ENCODE assay signal across 8 cellular contexts in genomic region chr15:81106560-81106959, GRCh38. TPM values are rescaled to one million over a fixed set of nuclear protein-coding genes. Genes with fewer than 3 reads are reported as not detected.
A peak's percentile ranks its signal among the peaks of the same experiment; 100 is the strongest.
DNase-seq lines count a peak whose midpoint lies in the region; ATAC-seq and TF ChIP-seq lines count a peak whose summit lies in the region.

No MANE protein-coding gene starts in this region.

- intact Hi-C loops in Caco-2 (cut with micrococcal nuclease; ENCODE audit: unreplicated experiment) = loop anchor here (1.0 to 10.0 kb wide), 4 partner anchors 110 to 298 kb away; no protein-coding TSS in a partner anchor

- no peaks in the 10 kb centered on the region for H4K20me1 ChIP-seq in neural progenitor cell (ENCODE audit: low read depth)

- H3K27me3 Mint-ChIP-seq in Caco-2 (ENCODE audit: insufficient read depth, unreplicated experiment) = peaks cover 16% of the 10 kb centered on the region
- H3K27me3 Mint-ChIP-seq in neural progenitor cell (ENCODE audit: insufficient read depth, low read depth) = peaks cover 5% of the 10 kb centered on the region

- POLR2A ChIA-PET in Caco-2 (lab: Charles Lee) = no interaction called here
- POLR2A ChIA-PET in HEK293T (lab: Yijun Ruan, JAX) = interaction anchor here (0.6 to 1.0 kb wide), 2 partner anchors 109 to 229 kb away, joined by 3 read pairs; no protein-coding TSS in a partner anchor

- no peaks in the 10 kb centered on the region for H3K4me1 Mint-ChIP-seq in Caco-2 (ENCODE audit: low read depth, unreplicated experiment)
- H3K4me1 Mint-ChIP-seq in neural progenitor cell = peaks cover 7% of the 10 kb centered on the region

- H3K27me3 ChIP-seq in Caco-2 (replicated peaks; ENCODE audit: control insufficient read depth, insufficient read depth, low read length) (no peaks in the 10 kb centered on the region; the same call in 1 of the 2 replicates), neural progenitor cell (peaks cover 2% of the 10 kb centered on the region)

- peak; percentile 41 to 46 for DNase-seq in Caco-2
- DNase-seq in HEK293T (ENCODE audit: extremely low spot score) = peak; percentile 71
- peak; percentile 48 for DNase-seq in NCI-H774 (lab: John Stamatoyannopoulos, UW)
- DNase-seq in activated T-cell treated with anti-CD3 and anti-CD28 coated beads for 24 hours (ENCODE audit: low read depth) = peak; percentile 28
- DNase-seq in fibroblast of mammary gland (ENCODE audit: low read depth) = peak; percentile 90
- peak; percentile 58 for DNase-seq in neural progenitor cell (ENCODE audit: low spot score)
- no peak for DNase-seq in effector CD8-positive, alpha-beta T cell (lab: John Stamatoyannopoulos, UW)

- no peak overlapping the region for H3K27ac Mint-ChIP-seq in Caco-2 (ENCODE audit: unreplicated experiment)
- no peak overlapping the region for H3K27ac Mint-ChIP-seq in neural progenitor cell

- H3F3A ChIP-seq in neural progenitor cell (ENCODE audit: low read depth) = no peaks in the 10 kb centered on the region

- H3K4me1 ChIP-seq in Caco-2 (no peaks in the 10 kb centered on the region), neural progenitor cell (no peaks in the 10 kb centered on the region)

- no peaks in the 10 kb centered on the region for H3K9me3 Mint-ChIP-seq in Caco-2 (ENCODE audit: unreplicated experiment)
- no peaks in the 10 kb centered on the region for H3K9me3 Mint-ChIP-seq in neural progenitor cell

- no TSS peak for BruUV-seq in Caco-2 (replicated peaks; lab: Mats Ljungman, UMichigan)

- TF ChIP-seq CTCF in Caco-2 (IDR thresholded peaks at IDR 0.05; ENCODE audit: insufficient read depth in 1 of 2, low read depth in 1 of 2, low read length in 1 of 2, severe bottlenecking in 1 of 2, unreplicated experiment in 1 of 2) = peak; percentile 58 to 67
- TF ChIP-seq CTCF in fibroblast of mammary gland (conservative IDR thresholded peaks at IDR 0.05; ENCODE audit: control insufficient read depth, insufficient read depth, low read depth, low read length) = peak; percentile 84
- TF ChIP-seq CTCF in neural progenitor cell (IDR thresholded peaks at IDR 0.05) = peak; percentile 81

- no peaks in the 10 kb centered on the region for H3K79me2 ChIP-seq in neural progenitor cell (ENCODE audit: low read depth)

- H3K4me2 ChIP-seq in neural progenitor cell = no peak overlapping the region

- H2AFZ ChIP-seq in neural progenitor cell (replicated peaks) = no peak overlapping the region

- H3K36me3 Mint-ChIP-seq in Caco-2 (ENCODE audit: insufficient read depth, unreplicated experiment) = no peaks in the 10 kb centered on the region
- no peaks in the 10 kb centered on the region for H3K36me3 Mint-ChIP-seq in neural progenitor cell

- no peak overlapping the region for H3K27ac ChIP-seq in neural progenitor cell

- H3K9me3 ChIP-seq in Caco-2 (no peaks in the 10 kb centered on the region), neural progenitor cell (ENCODE audit: low read depth) (no peaks in the 10 kb centered on the region)

- CTCF ChIA-PET in Caco-2 (lab: Charles Lee) = interaction anchor here (0.8 to 4.0 kb wide), 3 partner anchors 11 to 160 kb away, joined by 3 to 45 read pairs (median 3); no protein-coding TSS in a partner anchor
- CTCF ChIA-PET in HEK293T (lab: Yijun Ruan, JAX) = interaction anchor here (0.6 to 5.1 kb wide), 9 partner anchors 9 to 617 kb away, joined by 3 to 100 read pairs (median 5); no protein-coding TSS in a partner anchor

- ATAC-seq in HG03159 (IDR thresholded peaks at IDR 0.05; ENCODE audit: unreplicated experiment) = no peak

- H3K36me3 ChIP-seq in Caco-2 (ENCODE audit: control insufficient read depth, insufficient read depth, low read length) = no peaks in the 10 kb centered on the region
- H3K36me3 ChIP-seq in neural progenitor cell = no peaks in the 10 kb centered on the region

- H3K4me3 Mint-ChIP-seq in Caco-2 (ENCODE audit: unreplicated experiment) (no peak overlapping the region), neural progenitor cell (no peak overlapping the region)

- H3K4me3 ChIP-seq in Caco-2 (ENCODE audit: low read depth, low read length) = no peak overlapping the region
- H3K4me3 ChIP-seq in fibroblast of mammary gland (ENCODE audit: control insufficient read depth, low read depth, low read length) = no peak overlapping the region
- H3K4me3 ChIP-seq in neural progenitor cell = no peak overlapping the region

- H3K9ac ChIP-seq in neural progenitor cell = no peak overlapping the region

TF ChIP-seq in HEK293T, 16 proteins besides CTCF, POLR2A, EP300 and RAD21:
- no peak for TF ChIP-seq CTBP1 (IDR thresholded peaks at IDR 0.05; ENCODE audit: borderline replicate concordance)
- TF ChIP-seq FOXK2 (IDR thresholded peaks at IDR 0.05) = no peak
- TF ChIP-seq FOXM1 (IDR thresholded peaks at IDR 0.05; ENCODE audit: borderline replicate concordance) = no peak
- no peak for TF ChIP-seq SP1 (IDR thresholded peaks at IDR 0.05)

RNA-seq across cellular contexts. Expression of gene CFAP161, which starts 27.5 kb away (rescaled TPM):
- total RNA-seq in Caco-2 (2022) = not detected in 2 replicates
- 1.9 TPM in 1 of 2 replicates, not detected in the other for total RNA-seq in neural progenitor cell (ENCODE audit: low replicate concordance)
